8 cellular contexts compared by ENCODE assay signal in genomic region chr3:119810018-119810435, GRCh38. TPM values are rescaled to one million over a fixed set of nuclear protein-coding genes. Genes with fewer than 3 reads are reported as not detected.
DNase-seq lines count a peak whose midpoint lies in the region; ATAC-seq and TF ChIP-seq lines count a peak whose summit lies in the region.

No MANE protein-coding gene starts in this region.

- no CpG with 5 or more reads among the region's 33 CpGs for WGBS in trophoblast cell (ENCODE audit: extremely low coverage, insufficient coverage, insufficient read length)

- H3K9ac ChIP-seq in trophoblast cell (ENCODE audit: low read length): no peak overlapping the region

- no peak overlapping the region for H2AK5ac ChIP-seq in trophoblast cell (ENCODE audit: low read length)

- H3K23ac ChIP-seq in trophoblast cell (ENCODE audit: low read length): no peak overlapping the region

- H3K4me3 Mint-ChIP-seq in activated CD4-positive, alpha-beta memory T cell treated with anti-CD3 and anti-CD28 coated beads, Interleukin-2, amount 10 ng/mL, durations not matched to agents 7 days and 5 days: peak overlapping the region; percentile 71

- H3K4me1 ChIP-seq in trophoblast cell (ENCODE audit: control insufficient read depth in 1 of 2, insufficient read depth in 2 of 2, low read length in 2 of 2) (peaks cover 0 to 2% of the 10 kb centered on the region in 2 experiments), vagina (peaks cover 9% of the 10 kb centered on the region)

- H2BK5ac ChIP-seq in trophoblast cell (ENCODE audit: low read depth, low read length, poor library complexity): no peak overlapping the region

- no peak overlapping the region for H3K4ac ChIP-seq in trophoblast cell (ENCODE audit: low read depth, low read length)

- H2BK120ac ChIP-seq in trophoblast cell (ENCODE audit: insufficient read depth, low read length, poor library complexity): no peak overlapping the region

- H3K27me3 ChIP-seq in BJ (ENCODE audit: control insufficient read depth, insufficient read depth, low read length): peaks cover 13% of the 10 kb centered on the region
- no peaks in the 10 kb centered on the region for H3K27me3 ChIP-seq in trophoblast cell (ENCODE audit: insufficient read depth, low read length)
- H3K27me3 ChIP-seq in vagina: no peaks in the 10 kb centered on the region

- peaks cover 3% of the 10 kb centered on the region for H3K27me3 Mint-ChIP-seq in activated CD4-positive, alpha-beta memory T cell treated with anti-CD3 and anti-CD28 coated beads, Interleukin-2, amount 10 ng/mL, durations not matched to agents 7 days and 5 days

- peak overlapping the region; percentile 43 for H3K4me3 ChIP-seq in BJ (ENCODE audit: low read depth, low read length)
- H3K4me3 ChIP-seq in epithelial cell of proximal tubule (ENCODE audit: low read depth, low read length): peak overlapping the region; percentile 60
- H3K4me3 ChIP-seq in trophoblast cell (ENCODE audit: low read depth, low read length): no peak overlapping the region
- H3K4me3 ChIP-seq in vagina: peak overlapping the region; percentile 47 to 54

- H3K79me2 ChIP-seq in trophoblast cell (ENCODE audit: control insufficient read depth, insufficient read depth, low read length, poor library complexity): no peaks in the 10 kb centered on the region

- no peak overlapping the region for H3K18ac ChIP-seq in trophoblast cell (ENCODE audit: low read length)

- peak overlapping the region; percentile 40 for H3K4me2 ChIP-seq in trophoblast cell (ENCODE audit: low read length)

- intact Hi-C loops in vagina (cut with DNase I): no loop called here

- CTCF ChIA-PET in BJ (lab: Yijun Ruan, JAX): interaction anchor here (0.9 kb wide), 1 partner anchor 10 kb away, joined by 3 read pairs; no protein-coding TSS in a partner anchor
- CTCF ChIA-PET in activated CD4-positive, alpha-beta memory T cell treated with anti-CD3 and anti-CD28 coated beads, Interleukin-2, amount 10 ng/mL, durations not matched to agents 7 days and 5 days (lab: Charles Lee): interaction anchor here (1.2 to 1.4 kb wide), 2 partner anchors 286 to 608 kb away, joined by 3 to 6 read pairs; no protein-coding TSS in a partner anchor

- no peak overlapping the region for H4K91ac ChIP-seq in trophoblast cell (ENCODE audit: low read depth, low read length)

- H4K12ac ChIP-seq in trophoblast cell (ENCODE audit: low read depth, low read length): no peak overlapping the region

- TF ChIP-seq CTCF in BJ (IDR thresholded peaks at IDR 0.05; ENCODE audit: insufficient read depth, low read depth, low read length): peak; percentile 47
- peak; percentile 44 for TF ChIP-seq CTCF in epithelial cell of proximal tubule (conservative IDR thresholded peaks at IDR 0.05; ENCODE audit: low read depth, low read length)
- TF ChIP-seq CTCF in vagina (IDR thresholded peaks at IDR 0.05): no peak

- no peaks in the 10 kb centered on the region for H3K79me1 ChIP-seq in trophoblast cell (ENCODE audit: low read length)

- H3K14ac ChIP-seq in trophoblast cell (ENCODE audit: low read length): no peak overlapping the region

- no peak overlapping the region for H4K8ac ChIP-seq in trophoblast cell (ENCODE audit: low read depth, low read length)

- no peak overlapping the region for H2AFZ ChIP-seq in trophoblast cell (ENCODE audit: insufficient read depth, low read length, poor library complexity)

- H3K36me3 ChIP-seq in BJ (ENCODE audit: control insufficient read depth, insufficient read depth, low read length): no peaks in the 10 kb centered on the region
- no peaks in the 10 kb centered on the region for H3K36me3 ChIP-seq in trophoblast cell (ENCODE audit: control insufficient read depth in 1 of 2, insufficient read depth in 2 of 2, low read length in 2 of 2)
- H3K36me3 ChIP-seq in vagina: no peaks in the 10 kb centered on the region

- TF ChIP-seq POLR2A in vagina (IDR thresholded peaks at IDR 0.05): no peak

- H3K9me3 ChIP-seq in trophoblast cell (ENCODE audit: insufficient read depth, low read depth, low read length) (peaks cover 2% of the 10 kb centered on the region), vagina (no peaks in the 10 kb centered on the region)

- H3K9me3 Mint-ChIP-seq in activated CD4-positive, alpha-beta memory T cell treated with anti-CD3 and anti-CD28 coated beads, Interleukin-2, amount 10 ng/mL, durations not matched to agents 7 days and 5 days: no peaks in the 10 kb centered on the region

- H3K27ac ChIP-seq in trophoblast cell (ENCODE audit: low read depth, low read length) (no peak overlapping the region), vagina (no peak overlapping the region)

- H3K27ac Mint-ChIP-seq in activated CD4-positive, alpha-beta memory T cell treated with anti-CD3 and anti-CD28 coated beads, Interleukin-2, amount 10 ng/mL, durations not matched to agents 7 days and 5 days: no peak overlapping the region

- no peak for DNase-seq in BJ (ENCODE audit: low read depth)
- DNase-seq in activated CD4-positive, alpha-beta memory T cell treated with anti-CD3 and anti-CD28 coated beads, Interleukin-2, amount 10 ng/mL, durations not matched to agents 7 days and 5 days: peak; percentile 51
- DNase-seq in epithelial cell of proximal tubule (ENCODE audit: low read depth): no peak
- no peak for DNase-seq in trophoblast cell
- no peak for DNase-seq in vagina (ENCODE audit: extremely low spot score in 2 of 2)
- no peak for DNase-seq in RKO (ENCODE audit: low spot score)

- peak; percentile 85 for ATAC-seq in GM19328 (IDR thresholded peaks at IDR 0.05; ENCODE audit: unreplicated experiment)
- peak; percentile 85 for ATAC-seq in HG03457 (IDR thresholded peaks at IDR 0.05; ENCODE audit: unreplicated experiment)

- H3K4me1 Mint-ChIP-seq in activated CD4-positive, alpha-beta memory T cell treated with anti-CD3 and anti-CD28 coated beads, Interleukin-2, amount 10 ng/mL, durations not matched to agents 7 days and 5 days: peaks cover 10% of the 10 kb centered on the region

- H3K36me3 Mint-ChIP-seq in activated CD4-positive, alpha-beta memory T cell treated with anti-CD3 and anti-CD28 coated beads, Interleukin-2, amount 10 ng/mL, durations not matched to agents 7 days and 5 days (ENCODE audit: low read depth): no peaks in the 10 kb centered on the region

- H2BK12ac ChIP-seq in trophoblast cell (ENCODE audit: low read length): no peak overlapping the region

- POLR2A ChIA-PET in BJ (lab: Charles Lee): no interaction called here
- POLR2A ChIA-PET in activated CD4-positive, alpha-beta memory T cell treated with anti-CD3 and anti-CD28 coated beads, Interleukin-2, amount 10 ng/mL, durations not matched to agents 7 days and 5 days (lab: Charles Lee): interaction anchor here (1.2 to 2.7 kb wide), 2 partner anchors 10 to 285 kb away, joined by 5 to 12 read pairs; no protein-coding TSS in a partner anchor

RNA-seq across cellular contexts. Expression of gene NR1I2, which starts 28.1 kb away (rescaled TPM):
- polyA plus RNA-seq in BJ (2011; rRNA removed): not detected in 2 replicates
- not detected in 2 replicates for polyA minus RNA-seq in BJ (2011; rRNA and poly(A)+ RNA removed)
- under 1 TPM; 0.13 to 0.20 TPM for total RNA-seq in activated CD4-positive, alpha-beta memory T cell treated with anti-CD3 and anti-CD28 coated beads, Interleukin-2, amount 10 ng/mL, durations not matched to agents 7 days and 5 days
- total RNA-seq in epithelial cell of proximal tubule: 0.14 and 0.69 TPM in 2 replicates
- 0.05 TPM in 1 of 2 replicates, not detected in the other for polyA plus RNA-seq in trophoblast cell (2013)
- total RNA-seq in vagina: not detected

Comparison
In these comparisons a context has a peak if more than half of its experiments do, and no peak if none do; other contexts are left out.
1. CTCF ChIP-seq: peak in BJ (single experiment) and epithelial cell of proximal tubule (single experiment); none in vagina (0 of 3).